ENCODE assay signal across 9 cellular contexts in the genomic region with DNA sequence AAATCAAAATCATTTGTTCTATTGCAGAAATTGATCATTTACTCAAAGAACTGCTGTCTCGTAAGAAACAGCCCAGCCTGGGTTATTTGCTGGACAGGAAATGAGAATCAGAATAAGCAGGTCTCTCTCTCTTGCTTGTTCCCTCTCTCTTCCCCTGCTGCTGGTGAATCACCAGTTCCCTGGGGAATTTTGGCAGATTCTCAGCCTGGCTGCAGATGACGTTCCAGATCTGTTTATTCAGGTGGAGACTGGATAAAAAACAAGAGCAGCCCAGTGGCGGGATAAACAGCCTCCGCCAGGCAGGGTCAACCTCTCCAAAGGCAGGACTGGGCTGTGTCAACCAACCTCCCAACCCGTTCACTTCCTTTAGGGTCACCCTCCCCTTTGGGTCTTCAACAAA.
DNase-seq lines count a peak whose midpoint lies in the region; ATAC-seq, FAIRE-seq and TF ChIP-seq lines count a peak whose summit lies in the region.
"Had no signal": no experiment of that assay in that cellular context is flagged by ENCODE, and none has a peak within 500 bp of the region (broad histone marks: within the 10 kb centered on the region; RNA-seq: fewer than 3 reads in every experiment).

No MANE protein-coding gene starts in this region.

- 38 to 51% methylated on average over 5 of the region's 5 CpGs for WGBS in lung, 2 donors

- ATAC-seq in lung (ENCODE audit: insufficient read depth, low FRiP score), result peak; percentile 16
- ATAC-seq in HG03521 (IDR thresholded peaks at IDR 0.05; ENCODE audit: unreplicated experiment), result no peak
- no peak for ATAC-seq in HG03025 (IDR thresholded peaks at IDR 0.05; ENCODE audit: low FRiP score, unreplicated experiment)

- H3K27ac ChIP-seq in lung (ENCODE audit: low read depth in 1 of 2, low read length in 1 of 2), result peak overlapping the region; percentile 42 to 46

- H3K27me3 Mint-ChIP-seq in chondrocyte (ENCODE audit: low read depth), result no peaks in the 10 kb centered on the region

- H3K9me3 ChIP-seq in lung (ENCODE audit: control insufficient read depth in 2 of 2, insufficient read depth in 1 of 2, low read length in 1 of 2), result no peaks in the 10 kb centered on the region

- peak; percentile 83 for DNase-seq in DMS 273 (lab: John Stamatoyannopoulos, UW; ENCODE audit: unreplicated experiment)
- DNase-seq in NCI-H2196 (lab: John Stamatoyannopoulos, UW; ENCODE audit: unreplicated experiment), result peak; percentile 69
- no peak for DNase-seq in chondrocyte (ENCODE audit: low spot score)
- peak; percentile 60 for DNase-seq in lung (ENCODE audit: low spot score)
- no peak for DNase-seq in D721Med (ENCODE audit: insufficient read length, low spot score)
- DNase-seq in GF-D8 (lab: John Stamatoyannopoulos, UW), result no peak

- H3K4me3 Mint-ChIP-seq in chondrocyte (ENCODE audit: unreplicated experiment), result peak overlapping the region; percentile 20

- H3K27ac Mint-ChIP-seq in chondrocyte (ENCODE audit: unreplicated experiment), result peak overlapping the region; percentile 96

- H3K4me1 Mint-ChIP-seq in chondrocyte (ENCODE audit: low read depth), result peaks cover 91% of the 10 kb centered on the region

- no peak for FAIRE-seq in D721Med (lab: Jason Lieb, UNC)
- FAIRE-seq: colon had no signal

- no peak overlapping the region for H3K4me3 ChIP-seq in lung

- H3K27me3 ChIP-seq in lung (ENCODE audit: control insufficient read depth, insufficient read depth), result no peaks in the 10 kb centered on the region

- peaks cover 6% of the 10 kb centered on the region for H3K36me3 Mint-ChIP-seq in chondrocyte (ENCODE audit: low read depth)

- TF ChIP-seq CTCF in chondrocyte (IDR thresholded peaks at IDR 0.05), result no peak
- no peak for TF ChIP-seq CTCF in lung (IDR thresholded peaks at IDR 0.05; ENCODE audit: control extremely low read depth, extremely low read depth)
- no peak for TF ChIP-seq CTCF in D721Med (IDR thresholded peaks at IDR 0.05; ENCODE audit: insufficient read depth, missing control alignments)

- H3K4me1 ChIP-seq in lung (ENCODE audit: control insufficient read depth in 2 of 2, insufficient read depth in 2 of 2, low read length in 2 of 2), result peaks cover 31 to 49% of the 10 kb centered on the region in 2 donors

- H3K36me3 ChIP-seq in lung (ENCODE audit: control insufficient read depth in 2 of 2, insufficient read depth in 2 of 2, low read length in 2 of 2), result no peaks in the 10 kb centered on the region

- H3K9me3 Mint-ChIP-seq in chondrocyte (ENCODE audit: low read depth), result no peaks in the 10 kb centered on the region

Comparison
In these comparisons a context has a peak if more than half of its experiments do, and no peak if none do; other contexts are left out.
1. DNase-seq: peak in DMS 273 (single experiment), NCI-H2196 (single experiment) and lung (single experiment); none in chondrocyte (single experiment), D721Med (single experiment) and GF-D8 (single experiment).